Comparison of ENCODE assay signal across 14 cellular contexts in the genomic region with DNA sequence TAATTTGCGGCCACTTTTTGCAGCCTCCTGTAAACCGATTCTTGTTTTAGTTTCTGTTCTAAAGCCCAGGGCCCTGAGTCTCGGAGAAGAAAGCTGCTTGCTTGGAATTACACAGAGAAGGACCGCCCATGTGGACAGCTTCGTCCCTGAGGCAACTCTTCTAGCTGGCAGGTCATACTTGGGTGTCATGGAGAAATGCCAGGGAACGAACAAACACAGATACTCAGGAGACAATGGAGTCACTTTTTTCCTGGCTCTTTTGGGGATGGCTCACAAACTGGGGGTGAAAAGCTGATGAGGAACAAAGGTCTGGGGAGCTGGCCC. TPM values are rescaled to one million over a fixed set of nuclear protein-coding genes. Genes with fewer than 3 reads are reported as not detected.
DNase-seq lines count a peak whose midpoint lies in the region; ATAC-seq and TF ChIP-seq lines count a peak whose summit lies in the region.
"Had no signal": no experiment of that assay in that cellular context is flagged by ENCODE, and none has a peak within 500 bp of the region (broad histone marks: within the 10 kb centered on the region; RNA-seq: fewer than 3 reads in every experiment).

No MANE protein-coding gene starts in this region.

- H3K4me2 ChIP-seq in GM23248 (ENCODE audit: unreplicated experiment) = no peak overlapping the region
- H3K4me2 ChIP-seq: PC-9 had no signal

- no peaks in the 10 kb centered on the region for H3K9me3 ChIP-seq in GM23248 (ENCODE audit: low read depth)
- H3K9me3 ChIP-seq: prostate gland had no signal

- H3K27ac ChIP-seq in GM23248 = no peak overlapping the region
- H3K27ac ChIP-seq: PC-9 had no signal

- no peaks in the 10 kb centered on the region for H3K79me2 ChIP-seq in GM23248 (ENCODE audit: insufficient read depth)

- H3K27me3 ChIP-seq in GM23248 (replicated peaks; ENCODE audit: insufficient read depth) = no peaks in the 10 kb centered on the region

- ATAC-seq in HG03342 (IDR thresholded peaks at IDR 0.05; ENCODE audit: unreplicated experiment) (no peak), HG02798 (IDR thresholded peaks at IDR 0.05; ENCODE audit: poor library complexity, unreplicated experiment) (no peak)
- ATAC-seq: stimulated activated naive B cell treated with anti-CD40 and anti-IgM and Interleukin-4, amounts not matched to agents 10 μg/mL and 1 μg/mL and 100 μg/mL, for 72 hours had no signal

- 36 to 46% methylated on average over 6 of the region's 6 CpGs for WGBS in GM23248 (ENCODE audit: low coverage in 1 of 2, low lambda C conversion rate in 2 of 2, missing lambda C conversion rate in 2 of 2), 2 experiments

- H3K36me3 ChIP-seq in GM23248 (ENCODE audit: low read depth) = no peaks in the 10 kb centered on the region
- H3K36me3 ChIP-seq: prostate gland had no signal

- no peak for TF ChIP-seq CTCF in astrocyte of the spinal cord (IDR thresholded peaks at IDR 0.05; ENCODE audit: low read depth, low read length)

- DNase-seq in GM23248 = peak; percentile 17
- DNase-seq in astrocyte of the spinal cord (ENCODE audit: low read depth, low spot score) = peak; percentile 20
- peak; percentile 20 for DNase-seq in inferior parietal cortex (ENCODE audit: extremely low spot score)
- DNase-seq in smooth muscle cell of the brain vasculature (ENCODE audit: low read depth, low spot score) = peak; percentile 15
- no peak for DNase-seq in D341Med (ENCODE audit: low spot score)
- no peak for DNase-seq in foreskin melanocyte
- DNase-seq: activated naive CD8-positive, alpha-beta T cell treated with anti-CD3 and anti-CD28 coated beads, Interleukin-2, amount 10 ng/mL, durations not matched to agents 7 days and 5 days; CD4-positive, CD25-positive, alpha-beta regulatory T cell; PC-9; stimulated activated naive B cell treated with anti-CD40 and anti-IgM and Interleukin-4, amounts not matched to agents 10 μg/mL and 1 μg/mL and 100 μg/mL, for 72 hours had no signal

- H3K9me2 ChIP-seq in GM23248 (ENCODE audit: insufficient read depth) = no peaks in the 10 kb centered on the region

- H2AFZ ChIP-seq in GM23248 = no peak overlapping the region
- H2AFZ ChIP-seq: PC-9 had no signal

- H3F3A ChIP-seq in GM23248 (ENCODE audit: insufficient read depth) = no peaks in the 10 kb centered on the region

- H3K4me1 ChIP-seq in GM23248 (ENCODE audit: insufficient read depth) = no peaks in the 10 kb centered on the region
- H3K4me1 ChIP-seq: prostate gland had no signal

- in situ Hi-C loops in GM23248 (cut with MboI) = no loop called here
- in situ Hi-C loops in astrocyte of the spinal cord (cut with HindIII; ENCODE audit: low sequenced_read_pairs) = no loop called here

- no peak overlapping the region for H3K9ac ChIP-seq in GM23248

- H4K20me1 ChIP-seq in GM23248 (ENCODE audit: insufficient read depth) = no peaks in the 10 kb centered on the region

- no peak overlapping the region for H3K4me3 ChIP-seq in GM23248
- H3K4me3 ChIP-seq in astrocyte of the spinal cord (ENCODE audit: low read depth, low read length) = no peak overlapping the region
- H3K4me3 ChIP-seq: PC-9, prostate gland had no signal

RNA-seq across cellular contexts. Expression of gene GCSH, which starts 40.8 kb away (rescaled TPM):
- 16.4 and 26.3 TPM in 2 replicates for total RNA-seq in GM23248 (2014; rRNA removed; shearing (Covaris generic))
- 55.1 and 57.0 TPM in 2 replicates for polyA plus RNA-seq in GM23248 (2016; fragmentation: Nextera tagmentation; extraction: Ambion mirVana)

RNA-seq across cellular contexts. Expression of gene C16orf46, which starts 59.9 kb away (rescaled TPM):
- total RNA-seq in GM23248 (2014; rRNA removed; shearing (Covaris generic)) = 1.3 TPM in 1 of 2 replicates, not detected in the other
- polyA plus RNA-seq in GM23248 (2016; fragmentation: Nextera tagmentation; extraction: Ambion mirVana) = 0.16 and 0.79 TPM in 2 replicates
- total RNA-seq: CD4-positive, CD25-positive, alpha-beta regulatory T cell; T-helper 2 cell treated with Interferon-gamma antibody and Interleukin-4, amounts not matched to agents 100 ng/mL and 5 ng/mL, for 36 hours had no signal

Comparison
In these comparisons a context has a peak if more than half of its experiments do, and no peak if none do; other contexts are left out.
1. DNase-seq: peak in GM23248 (single experiment), astrocyte of the spinal cord (single experiment), inferior parietal cortex (single experiment) and smooth muscle cell of the brain vasculature (single experiment); none in D341Med (single experiment) and foreskin melanocyte (single experiment).